ENCODE assay signal across 9 cellular contexts in the genomic region with DNA sequence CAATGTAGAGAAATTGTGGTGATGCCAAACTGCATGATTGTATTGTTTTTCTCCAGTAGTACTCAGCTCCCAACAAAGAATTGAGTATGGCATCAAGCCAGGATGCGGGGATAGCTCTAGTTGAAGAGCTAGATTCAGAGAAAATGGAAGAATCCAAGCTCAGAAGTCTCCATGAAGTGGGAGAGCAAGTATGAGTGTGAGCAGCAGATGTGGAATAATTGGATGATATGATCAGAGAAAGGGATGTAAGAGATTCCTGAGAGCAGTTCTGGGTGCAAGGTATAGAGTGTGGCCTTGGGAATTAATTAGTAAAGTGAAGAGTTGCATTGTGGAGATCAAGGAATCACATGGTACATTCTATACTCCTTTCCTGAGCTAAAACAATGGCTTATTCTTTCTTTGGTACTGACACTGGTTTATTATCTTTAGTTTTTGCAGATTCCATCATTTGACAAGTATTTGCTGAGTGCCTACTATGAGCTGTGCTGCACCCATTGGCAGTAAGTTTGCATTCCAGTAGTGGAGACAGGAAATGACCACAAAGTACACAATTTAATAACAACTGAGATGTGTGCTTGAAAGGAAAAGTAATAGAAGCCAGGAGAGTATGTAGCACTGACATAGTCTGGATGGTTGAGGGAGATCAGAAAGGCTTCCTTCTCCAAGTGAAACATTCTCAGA.
A peak's percentile ranks its signal among the peaks of the same experiment; 100 is the strongest.
DNase-seq lines count a peak whose midpoint lies in the region; ATAC-seq and TF ChIP-seq lines count a peak whose summit lies in the region.
"Had no signal": no experiment of that assay in that cellular context is flagged by ENCODE, and none has a peak within 500 bp of the region (broad histone marks: within the 10 kb centered on the region; RNA-seq: fewer than 3 reads in every experiment).

No MANE protein-coding gene starts in this region.

- ATAC-seq in HG03108 (IDR thresholded peaks at IDR 0.05; ENCODE audit: unreplicated experiment), result no peak
- ATAC-seq: T-cell had no signal

- no peaks in the 10 kb centered on the region for H3K4me1 Mint-ChIP-seq in type B pancreatic cell (ENCODE audit: unreplicated experiment)
- H3K4me1 Mint-ChIP-seq: T-cell had no signal

- no peaks in the 10 kb centered on the region for H3K9me3 ChIP-seq in stomach
- H3K9me3 ChIP-seq: ascending aorta had no signal

- peaks cover 3% of the 10 kb centered on the region for H3K36me3 Mint-ChIP-seq in type B pancreatic cell
- H3K36me3 Mint-ChIP-seq: T-cell had no signal

- TF ChIP-seq EP300 in stomach (IDR thresholded peaks at IDR 0.05), result no peak

- TF ChIP-seq CTCF in fibroblast of the aortic adventitia (IDR thresholded peaks at IDR 0.05; ENCODE audit: insufficient read depth, low read length) (no peak), stomach (IDR thresholded peaks at IDR 0.05) (no peak), type B pancreatic cell (conservative IDR thresholded peaks at IDR 0.05) (no peak)

- no peak overlapping the region for H3K4me3 Mint-ChIP-seq in type B pancreatic cell
- H3K4me3 Mint-ChIP-seq: T-cell had no signal

- TF ChIP-seq POLR2A in stomach (IDR thresholded peaks at IDR 0.05), result no peak

- H3K27me3 ChIP-seq in stomach, result no peaks in the 10 kb centered on the region
- H3K27me3 ChIP-seq: ascending aorta had no signal

- DNase-seq in GM04504 (ENCODE audit: low read depth), result peak; percentile 40
- peak; percentile 77 for DNase-seq in SK-MEL-5 (ENCODE audit: low read depth, low spot score)
- DNase-seq in fibroblast of the aortic adventitia (ENCODE audit: low read depth), result peak; percentile 98
- peak; percentile 32 for DNase-seq in skeletal muscle cell (ENCODE audit: low read depth)
- DNase-seq in stomach, result no peak
- no peak for DNase-seq in type B pancreatic cell (ENCODE audit: extremely low spot score, unreplicated experiment)
- DNase-seq: T-cell had no signal

- no peaks in the 10 kb centered on the region for H3K9me3 Mint-ChIP-seq in type B pancreatic cell
- H3K9me3 Mint-ChIP-seq: T-cell had no signal

- 67 to 84% (median 76%) methylated on average over 1 of the region's 1 CpG for WGBS in stomach, 5 donors

- intact Hi-C loops in stomach (cut with DNase I; ENCODE audit: low total_unique reads), result no loop called here

- H3K27ac Mint-ChIP-seq in type B pancreatic cell, result no peak overlapping the region
- H3K27ac Mint-ChIP-seq: T-cell had no signal

- no peak overlapping the region for H3K27ac ChIP-seq in stomach

- in situ Hi-C loops in SK-MEL-5 (cut with HindIII; ENCODE audit: low pct_unique_long_range_greater_than_20kb, low sequenced_read_pairs), result no loop called here

- H3K4me1 ChIP-seq in stomach, result no peaks in the 10 kb centered on the region
- H3K4me1 ChIP-seq: ascending aorta had no signal

- H3K36me3 ChIP-seq in stomach, result peaks cover 0 to 2% (median 0%) of the 10 kb centered on the region in 4 donors
- H3K36me3 ChIP-seq: ascending aorta had no signal

- H3K27me3 Mint-ChIP-seq in type B pancreatic cell, result no peaks in the 10 kb centered on the region
- H3K27me3 Mint-ChIP-seq: T-cell had no signal

- H3K4me3 ChIP-seq in fibroblast of the aortic adventitia (ENCODE audit: low read depth, low read length) (no peak overlapping the region), skeletal muscle cell (ENCODE audit: low read depth, low read length) (no peak overlapping the region), stomach (no peak overlapping the region)
- H3K4me3 ChIP-seq: ascending aorta had no signal

Comparison
In these comparisons a context has a peak if more than half of its experiments do, and no peak if none do; other contexts are left out.
1. DNase-seq: peak in GM04504 (single experiment), SK-MEL-5 (single experiment), fibroblast of the aortic adventitia (single experiment) and skeletal muscle cell (single experiment); none in stomach (single experiment) and type B pancreatic cell (single experiment).